In genomic region chr12:128829870-128830504, GRCh38 we compare ENCODE assay signal across 8 cellular contexts. TPM values are rescaled to one million over a fixed set of nuclear protein-coding genes. Genes with fewer than 3 reads are reported as not detected.
DNase-seq lines count a peak whose midpoint lies in the region; ATAC-seq, FAIRE-seq and TF ChIP-seq lines count a peak whose summit lies in the region.

No MANE protein-coding gene starts in this region.

- H3F3A ChIP-seq in DOHH2 (ENCODE audit: control insufficient read depth, insufficient read depth), result peaks cover 25% of the 10 kb centered on the region

- H3K4me1 ChIP-seq in DOHH2 (ENCODE audit: control insufficient read depth, low read length), result peaks cover 61% of the 10 kb centered on the region
- peaks cover 7% of the 10 kb centered on the region for H3K4me1 ChIP-seq in skeletal muscle satellite cell (ENCODE audit: control insufficient read depth, insufficient read depth, low read length)

- no peaks in the 10 kb centered on the region for H3K9me3 ChIP-seq in DOHH2 (ENCODE audit: control insufficient read depth, insufficient read depth, low read length)
- no peaks in the 10 kb centered on the region for H3K9me3 ChIP-seq in skeletal muscle satellite cell (replicated peaks; ENCODE audit: low read length)

- FAIRE-seq in HTR-8/SVneo (lab: Jason Lieb, UNC), result no peak

- intact Hi-C loops in activated B cell treated with CpG ODN at 0.5 μM for 24 hours (cut with micrococcal nuclease), result loop anchor here (1.0 kb wide), 6 partner anchors 9 to 85 kb away; no protein-coding TSS in a partner anchor

- peak overlapping the region; percentile 73 for H3K4me3 Mint-ChIP-seq in activated B cell treated with CpG ODN at 0.5 μM for 24 hours

- no peaks in the 10 kb centered on the region for H3K36me3 Mint-ChIP-seq in activated B cell treated with CpG ODN at 0.5 μM for 24 hours (ENCODE audit: low read depth)

- H3K4me3 ChIP-seq in DOHH2 (ENCODE audit: low read length) (peak overlapping the region; percentile 59), skeletal muscle satellite cell (ENCODE audit: low read length) (no peak overlapping the region)

- H3K27me3 Mint-ChIP-seq in activated B cell treated with CpG ODN at 0.5 μM for 24 hours, result no peaks in the 10 kb centered on the region

- no peaks in the 10 kb centered on the region for H4K20me1 ChIP-seq in DOHH2 (ENCODE audit: control insufficient read depth, insufficient read depth, low read depth, low read length)

- peak overlapping the region; percentile 94 for H3K27ac Mint-ChIP-seq in activated B cell treated with CpG ODN at 0.5 μM for 24 hours

- DNase-seq in activated B cell treated with CpG ODN at 0.5 μM for 24 hours, result peak; percentile 51
- DNase-seq in DMS114 treated with DMSO at 0.1 percent for 48 hours (lab: John Stamatoyannopoulos, UW; ENCODE audit: unreplicated experiment), result no peak
- DNase-seq in activated effector memory CD4-positive, alpha-beta T cell treated with Interleukin-2 at 50 U/mL for 16 hours, result no peak
- no peak for DNase-seq in HTR-8/SVneo (ENCODE audit: insufficient read length, low spot score)

- H3K36me3 ChIP-seq in DOHH2 (ENCODE audit: control insufficient read depth, low read length), result peaks cover 3% of the 10 kb centered on the region; the same call in 1 of the 2 replicates
- no peaks in the 10 kb centered on the region for H3K36me3 ChIP-seq in skeletal muscle satellite cell (ENCODE audit: insufficient read depth, low read length)

- POLR2A ChIA-PET in activated B cell treated with CpG ODN at 0.5 μM for 24 hours (lab: Charles Lee), result interaction anchor here (0.8 to 3.2 kb wide), 15 partner anchors 9 to 85 kb away, joined by 3 to 65 read pairs (median 9); partner anchors contain the start of gene GLT1D1

- peaks cover 36% of the 10 kb centered on the region for H3K4me1 Mint-ChIP-seq in activated B cell treated with CpG ODN at 0.5 μM for 24 hours

- peak overlapping the region; percentile 91 for H3K27ac ChIP-seq in DOHH2 (ENCODE audit: low read depth, low read length)

- H3K9me3 Mint-ChIP-seq in activated B cell treated with CpG ODN at 0.5 μM for 24 hours, result no peaks in the 10 kb centered on the region

- no peaks in the 10 kb centered on the region for H3K27me3 ChIP-seq in DOHH2 (ENCODE audit: control insufficient read depth, low read length)
- no peaks in the 10 kb centered on the region for H3K27me3 ChIP-seq in skeletal muscle satellite cell (ENCODE audit: control insufficient read depth, insufficient read depth, low read length)

- H3K9me2 ChIP-seq in DOHH2 (replicated peaks; ENCODE audit: control insufficient read depth, low read length), result no peaks in the 10 kb centered on the region

- H3K9ac ChIP-seq in skeletal muscle satellite cell (ENCODE audit: low read depth, low read length), result no peak overlapping the region

- ATAC-seq in GM19372 (IDR thresholded peaks at IDR 0.05; ENCODE audit: low read depth, unreplicated experiment) (peak; percentile 84), HG03342 (IDR thresholded peaks at IDR 0.05; ENCODE audit: unreplicated experiment) (peak; percentile 90), activated B cell treated with CpG ODN at 0.5 μM for 24 hours (ENCODE audit: low read depth) (peak; percentile 87)

- CTCF ChIA-PET in activated B cell treated with CpG ODN at 0.5 μM for 24 hours (lab: Charles Lee), result interaction anchor here (0.9 to 2.1 kb wide), 7 partner anchors 9 to 135 kb away, joined by 3 to 15 read pairs (median 6); no protein-coding TSS in a partner anchor

- no peak for TF ChIP-seq CTCF in DOHH2 (IDR thresholded peaks at IDR 0.05; ENCODE audit: low read depth, low read length, poor library complexity, severe bottlenecking)
- no peak for TF ChIP-seq CTCF in activated B cell treated with CpG ODN at 0.5 μM for 24 hours (IDR thresholded peaks at IDR 0.05)

- H3K4me2 ChIP-seq in DOHH2 (ENCODE audit: low read length) (peak overlapping the region; percentile 87), skeletal muscle satellite cell (ENCODE audit: low read length) (peak overlapping the region; percentile 4)

- no peaks in the 10 kb centered on the region for H3K79me2 ChIP-seq in DOHH2 (ENCODE audit: control insufficient read depth, low read length)

RNA-seq across cellular contexts. Expression of gene SLC15A4, which starts 6.2 kb away (rescaled TPM):
- total RNA-seq in activated B cell treated with CpG ODN at 0.5 μM for 24 hours, result 48.5 and 54.0 TPM in 2 replicates
- 33.2 and 46.3 TPM in 2 replicates for total RNA-seq in skeletal muscle satellite cell (2012; rRNA removed)

RNA-seq across cellular contexts. Expression of gene GLT1D1, which starts 23.3 kb away (rescaled TPM):
- total RNA-seq in activated B cell treated with CpG ODN at 0.5 μM for 24 hours, result not detected in 2 replicates
- not detected in 2 replicates for total RNA-seq in skeletal muscle satellite cell (2012; rRNA removed)
